Comparison of ENCODE assay signal across 13 cellular contexts in the genomic region with DNA sequence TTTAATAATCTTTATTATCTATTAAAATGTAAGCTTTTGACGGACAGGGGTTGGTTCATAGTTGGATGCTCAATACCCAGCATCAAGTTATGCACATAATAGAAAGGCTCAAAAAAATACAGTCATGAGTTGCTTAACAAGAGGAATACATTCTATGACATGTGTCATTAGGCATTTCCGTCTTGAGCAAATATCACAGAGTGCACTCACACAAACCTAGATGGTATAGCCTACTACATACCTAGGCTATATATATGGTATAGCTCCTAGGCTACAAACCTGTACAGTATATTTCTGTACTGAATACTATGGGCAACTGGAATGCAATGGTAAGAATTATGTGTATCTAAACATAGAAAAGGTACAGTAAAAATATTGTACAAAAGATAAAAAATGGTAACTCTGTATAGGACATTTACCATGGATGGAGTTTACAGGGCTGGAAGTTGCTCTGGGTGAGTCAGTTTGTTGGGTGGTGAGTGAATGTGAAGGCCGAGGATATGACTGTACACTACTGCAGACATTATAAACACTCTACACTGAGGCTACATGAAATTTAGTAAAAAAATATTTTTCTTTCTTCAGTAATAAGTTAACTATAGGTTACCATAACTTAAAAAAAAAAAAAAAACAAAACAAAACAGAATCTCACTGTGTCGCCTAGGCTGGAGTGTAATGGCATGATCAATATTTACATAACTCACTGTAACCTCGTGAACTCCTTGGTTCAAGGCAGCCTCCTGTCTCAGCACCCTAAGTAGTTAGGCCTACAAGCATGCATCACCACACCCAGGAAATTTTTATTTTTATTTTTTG.
DNase-seq lines count a peak whose midpoint lies in the region; ATAC-seq and TF ChIP-seq lines count a peak whose summit lies in the region.
"Had no signal": no experiment of that assay in that cellular context is flagged by ENCODE, and none has a peak within 500 bp of the region (broad histone marks: within the 10 kb centered on the region; RNA-seq: fewer than 3 reads in every experiment).

No MANE protein-coding gene starts in this region.

- DNase-seq in GM04503 (ENCODE audit: low read depth) (peak; percentile 50), RWPE1 (ENCODE audit: low spot score) (peak; percentile 45), epithelial cell of prostate (ENCODE audit: low read depth, low spot score) (peak; percentile 43), non-pigmented ciliary epithelial cell (ENCODE audit: low read depth) (peak; percentile 71), D341Med (ENCODE audit: low spot score) (no peak), coronary artery (ENCODE audit: low spot score) (no peak)
- DNase-seq in activated effector memory CD4-positive, alpha-beta T cell treated with anti-CD3 and anti-CD28 coated beads, Interleukin-2, amount 50 U/mL, for 16 hours, result no peak
- DNase-seq: activated T-cell treated with anti-CD3 and anti-CD28 coated beads, Interleukin-2, amount 50 U/mL, for 72 hours; Caco-2; central memory CD4-positive, alpha-beta T cell; midbrain had no signal

- H3K4me3 ChIP-seq in coronary artery, result no peak overlapping the region
- H3K4me3 ChIP-seq: hepatocyte had no signal

- no peak for ATAC-seq in HG02623 (IDR thresholded peaks at IDR 0.05; ENCODE audit: unreplicated experiment)

- H3K27ac ChIP-seq in RWPE1, result no peak overlapping the region
- peak overlapping the region; percentile 97 for H3K27ac ChIP-seq in epithelial cell of prostate
- no peak overlapping the region for H3K27ac ChIP-seq in coronary artery
- H3K27ac ChIP-seq: hepatocyte had no signal

- POLR2A ChIA-PET in RWPE1 (lab: Yijun Ruan, JAX; ENCODE audit: low non-redundant PET), result no interaction called here

- TF ChIP-seq CTCF in RWPE1 (conservative IDR thresholded peaks at IDR 0.05; ENCODE audit: low read depth) (no peak), coronary artery (IDR thresholded peaks at IDR 0.05) (no peak)

- CTCF ChIA-PET in RWPE1 (lab: Yijun Ruan, JAX), result no interaction called here

Comparison
In these comparisons a context has a peak if more than half of its experiments do, and no peak if none do; other contexts are left out.
1. DNase-seq: peak in GM04503 (single experiment), RWPE1 (single experiment), epithelial cell of prostate (single experiment) and non-pigmented ciliary epithelial cell (single experiment); none in activated effector memory CD4-positive, alpha-beta T cell treated with anti-CD3 and anti-CD28 coated beads, Interleukin-2, amount 50 U/mL, for 16 hours (single experiment), D341Med (single experiment) and coronary artery (single experiment).